In the genomic region with DNA sequence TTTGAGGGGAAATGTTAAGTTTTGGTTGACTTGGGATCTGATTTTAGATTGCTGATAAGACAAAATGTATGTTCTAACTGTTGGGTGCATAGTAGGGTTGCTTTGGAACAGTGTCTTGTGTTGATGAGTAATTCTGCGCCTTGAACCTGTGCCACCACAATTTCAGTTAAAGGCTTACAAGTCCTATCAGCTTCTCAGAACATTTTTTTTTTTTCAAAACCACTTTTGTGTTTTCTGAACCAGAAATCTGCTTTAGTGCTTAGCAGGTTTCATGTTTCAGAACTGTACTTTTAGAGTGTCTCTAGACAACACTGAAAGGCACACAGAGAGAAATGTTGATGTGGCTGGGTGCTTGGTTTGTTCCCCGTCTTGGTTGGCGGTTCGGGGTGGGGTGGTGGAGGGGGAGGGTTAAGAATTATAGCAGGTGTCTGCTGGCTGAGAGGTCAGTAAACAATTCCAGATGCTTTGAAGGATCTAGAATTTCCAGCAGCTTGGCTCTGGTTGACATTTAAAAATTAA, we compare ENCODE assay signal across 8 cellular contexts.
DNase-seq lines count a peak whose midpoint lies in the region; ATAC-seq and TF ChIP-seq lines count a peak whose summit lies in the region.

No MANE protein-coding gene starts in this region.

- no peaks in the 10 kb centered on the region for H3K27me3 Mint-ChIP-seq in T-helper 17 cell

- intact Hi-C loops in ovary (cut with DNase I) = no loop called here

- no peak for TF ChIP-seq EP300 in ovary (IDR thresholded peaks at IDR 0.05)

- ATAC-seq in HG03196 (IDR thresholded peaks at IDR 0.05; ENCODE audit: unreplicated experiment) (peak; percentile 78), T-helper 17 cell (peak; percentile 74)

- H3K36me3 ChIP-seq in ovary = no peaks in the 10 kb centered on the region

- H3K4me3 Mint-ChIP-seq in T-helper 17 cell = no peak overlapping the region

- TF ChIP-seq CTCF in ovary (IDR thresholded peaks at IDR 0.05) = no peak

- no peaks in the 10 kb centered on the region for H3K9me3 ChIP-seq in T-helper 17 cell (ENCODE audit: control insufficient read depth, low read length, poor library complexity, severe bottlenecking)
- no peaks in the 10 kb centered on the region for H3K9me3 ChIP-seq in ovary

- TF ChIP-seq POLR2A in ovary (IDR thresholded peaks at IDR 0.05) = no peak

- peak overlapping the region; percentile 43 for H3K27ac Mint-ChIP-seq in T-helper 17 cell

- H3K4me3 ChIP-seq in ovary = no peak overlapping the region

- H3K27ac ChIP-seq in ovary = no peak overlapping the region

- no peaks in the 10 kb centered on the region for H3K27me3 ChIP-seq in ovary

- 70 to 89% (median 80%) methylated on average over 4 of the region's 4 CpGs for WGBS in ovary, 3 donors

- peaks cover 22% of the 10 kb centered on the region for H3K4me1 Mint-ChIP-seq in T-helper 17 cell

- no peaks in the 10 kb centered on the region for H3K36me3 Mint-ChIP-seq in T-helper 17 cell (ENCODE audit: low read depth)

- DNase-seq in stimulated activated CD4-positive, alpha-beta T cell treated with anti-CD3 and anti-CD28 coated beads, Interleukin-15, amount 100 ng/mL, for 24 hours = peak; percentile 68
- no peak for DNase-seq in stimulated activated CD4-positive, alpha-beta T cell treated with anti-CD3 and anti-CD28 coated beads, Interleukin-12 subunit alpha, Interleukin-12 subunit beta, amount 100 ng/mL, for 4 hours
- DNase-seq in T-helper 17 cell = no peak
- peak; percentile 77 for DNase-seq in renal cortical epithelial cell (ENCODE audit: low read depth)
- no peak for DNase-seq in ovary
- no peak for DNase-seq in AG08396 (ENCODE audit: low spot score)
- no peak for DNase-seq in NOMO-1 treated with DMSO at 0.1 percent for 48 hours (lab: John Stamatoyannopoulos, UW; ENCODE audit: unreplicated experiment)

- H3K4me1 ChIP-seq in ovary (ENCODE audit: insufficient read depth) = no peaks in the 10 kb centered on the region

Comparison
In these comparisons a context has a peak if more than half of its experiments do, and no peak if none do; other contexts are left out.
1. DNase-seq: peak in stimulated activated CD4-positive, alpha-beta T cell treated with anti-CD3 and anti-CD28 coated beads, Interleukin-15, amount 100 ng/mL, for 24 hours (single experiment) and renal cortical epithelial cell (single experiment); none in stimulated activated CD4-positive, alpha-beta T cell treated with anti-CD3 and anti-CD28 coated beads, Interleukin-12 subunit alpha, Interleukin-12 subunit beta, amount 100 ng/mL, for 4 hours (single experiment), T-helper 17 cell (0 of 3), ovary (0 of 5), AG08396 (single experiment) and NOMO-1 treated with DMSO at 0.1 percent for 48 hours (single experiment).